ENCODE assay signal across 10 cellular contexts in the genomic region with DNA sequence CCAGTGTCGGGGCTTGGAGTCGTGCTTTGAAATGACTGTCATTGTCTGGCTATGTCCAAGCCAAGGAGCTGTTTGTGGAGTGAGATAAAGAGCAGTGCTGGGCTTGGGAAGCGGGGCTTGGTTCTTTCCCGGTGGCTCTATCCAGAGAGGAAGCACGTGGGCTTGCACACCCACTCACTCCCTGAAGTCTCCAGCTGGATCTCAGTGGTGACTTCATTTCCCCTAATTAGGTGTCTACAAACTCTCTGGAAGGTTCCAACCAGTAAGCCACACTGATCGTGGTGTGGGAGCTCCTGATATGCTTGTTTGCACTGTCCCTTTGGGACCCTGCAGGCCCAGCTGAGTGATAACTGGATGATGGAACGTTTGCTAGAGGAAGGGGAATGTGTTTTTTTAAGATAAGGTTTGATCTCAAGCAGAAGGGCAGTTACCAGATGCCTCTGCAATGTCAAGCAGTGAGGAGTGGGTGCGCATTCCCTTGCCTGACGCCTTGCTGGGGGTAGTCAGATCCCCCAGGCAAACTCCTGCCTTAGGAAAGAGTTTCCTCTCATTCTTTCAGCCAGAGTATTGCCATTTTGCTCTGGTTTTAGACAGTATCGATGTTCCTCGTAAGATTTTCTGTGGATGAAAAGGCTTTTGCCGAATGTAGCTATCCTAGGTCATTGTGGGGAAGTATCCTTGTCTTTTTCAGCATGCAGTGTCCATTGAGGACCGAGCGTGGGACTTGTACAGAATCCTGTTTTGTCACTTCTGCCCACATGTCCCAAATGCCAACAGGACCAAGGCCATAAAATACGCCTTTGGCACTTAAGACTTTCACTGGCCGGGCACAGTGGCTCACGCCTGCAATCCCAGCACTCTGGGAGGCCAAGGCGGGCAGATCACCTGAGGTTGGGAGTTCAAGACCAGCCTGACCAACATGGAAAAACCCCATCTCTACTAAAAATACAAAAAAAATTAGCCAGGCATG.
DNase-seq lines count a peak whose midpoint lies in the region; FAIRE-seq and TF ChIP-seq lines count a peak whose summit lies in the region.
"Had no signal": no experiment of that assay in that cellular context is flagged by ENCODE, and none has a peak within 500 bp of the region (broad histone marks: within the 10 kb centered on the region; RNA-seq: fewer than 3 reads in every experiment).

No MANE protein-coding gene starts in this region.

- TF ChIP-seq CTCF in AG09319 (IDR thresholded peaks at IDR 0.05; ENCODE audit: low read depth, low read length) (no peak), endothelial cell of umbilical vein (IDR thresholded peaks at IDR 0.05; ENCODE audit: extremely low read depth in 1 of 2, insufficient read depth in 1 of 2, low read depth in 1 of 2, low read length in 2 of 2) (no peak)

- peaks cover 4% of the 10 kb centered on the region in 2 experiments for H3K36me3 ChIP-seq in endothelial cell of umbilical vein (ENCODE audit: control insufficient read depth in 2 of 2, extremely low read depth in 1 of 2, insufficient read depth in 2 of 2, low read length in 2 of 2)

- FAIRE-seq in endothelial cell of umbilical vein (lab: Jason Lieb, UNC): peak; percentile 99
- FAIRE-seq in H54 (lab: Jason Lieb, UNC): no peak

- H3K27ac ChIP-seq in endothelial cell of umbilical vein (ENCODE audit: insufficient read depth, low read depth, low read length): peak overlapping the region; percentile 94
- H3K27ac ChIP-seq: HL-60, parathyroid adenoma had no signal

- H4K20me1 ChIP-seq in endothelial cell of umbilical vein (replicated peaks; ENCODE audit: control insufficient read depth, extremely low read depth, insufficient read depth, low read length): no peaks in the 10 kb centered on the region

- H2AFZ ChIP-seq in endothelial cell of umbilical vein (ENCODE audit: low read depth, low read length): no peak overlapping the region
- H2AFZ ChIP-seq: parathyroid adenoma had no signal

- H3K9me1 ChIP-seq in endothelial cell of umbilical vein (replicated peaks; ENCODE audit: control insufficient read depth, extremely low read depth, insufficient read depth, low read length): no peaks in the 10 kb centered on the region

- BruUV-seq in endothelial cell of umbilical vein (replicated peaks; lab: Mats Ljungman, UMichigan): TSS peak; percentile 91

- peaks cover 14% of the 10 kb centered on the region for H3K79me2 ChIP-seq in endothelial cell of umbilical vein (ENCODE audit: control insufficient read depth, insufficient read depth, low read length)
- H3K79me2 ChIP-seq: parathyroid adenoma had no signal

- no peaks in the 10 kb centered on the region for H3K9me3 ChIP-seq in endothelial cell of umbilical vein (replicated peaks; ENCODE audit: control insufficient read depth, insufficient read depth, low read length)

- H3K4me1 ChIP-seq in endothelial cell of umbilical vein (ENCODE audit: control insufficient read depth, extremely low read depth, insufficient read depth, low read length): peaks cover 42% of the 10 kb centered on the region
- H3K4me1 ChIP-seq: parathyroid adenoma had no signal

- no peak overlapping the region for H3K4me3 ChIP-seq in endothelial cell of umbilical vein (replicated peaks in 1 of 3; ENCODE audit: insufficient read depth in 1 of 3, low read depth in 1 of 3, low read length in 3 of 3)

- CTCF ChIA-PET in endothelial cell of umbilical vein (lab: Charles Lee): interaction anchor here (0.7 to 4.6 kb wide), 29 partner anchors 9 to 206 kb away, joined by 3 to 36 read pairs (median 5); a partner anchor contains a TSS

- TF ChIP-seq POLR2A in endothelial cell of umbilical vein (IDR thresholded peaks at IDR 0.05; ENCODE audit: low read depth, low read length) (peak; percentile 79), H54 (IDR thresholded peaks at IDR 0.05; ENCODE audit: low read depth, low read length) (no peak)

- H3K4me2 ChIP-seq in endothelial cell of umbilical vein (ENCODE audit: insufficient read depth, low read length): peak overlapping the region; percentile 29

- intact Hi-C loops in endothelial cell of umbilical vein (cut with micrococcal nuclease): loop anchor here (1.0 to 2.0 kb wide), 11 partner anchors 18 to 154 kb away; a partner anchor contains a TSS

- POLR2A ChIA-PET in endothelial cell of umbilical vein (lab: Charles Lee): interaction anchor here (0.8 to 2.6 kb wide), 12 partner anchors 15 to 1392 kb away, joined by 3 to 23 read pairs (median 4); a partner anchor contains a TSS

- dilution Hi-C loops in endothelial cell of umbilical vein (cut with MboI; ENCODE audit: extremely low pct_ligation_motif_present, low sequenced_read_pairs): no loop called here

- peak; percentile 39 for DNase-seq in AG09319 (ENCODE audit: extremely low read depth, low read depth)
- peak; percentile 90 for DNase-seq in OCI-M2 (lab: John Stamatoyannopoulos, UW; ENCODE audit: unreplicated experiment)
- DNase-seq in endothelial cell of umbilical vein (ENCODE audit: low read depth, low spot score): peak; percentile 99
- DNase-seq in myocyte (ENCODE audit: low read depth): peak; percentile 86
- DNase-seq in stimulated activated CD4-positive, alpha-beta T cell treated with anti-CD3 and anti-CD28 coated beads, Interleukin-4, amount 100 ng/mL, for 4 hours: no peak
- no peak for DNase-seq in activated CD4-positive, alpha-beta T cell treated with anti-CD3 and anti-CD28 coated beads, Interleukin-2, amount 50 U/mL, for 4 hours
- DNase-seq in NCI-H345 (lab: John Stamatoyannopoulos, UW): no peak
- no peak for DNase-seq in H54 (ENCODE audit: insufficient read length, low spot score)

- H3K9ac ChIP-seq in endothelial cell of umbilical vein (replicated peaks; ENCODE audit: extremely low read depth, insufficient read depth, low read length): peak overlapping the region; percentile 81
- H3K9ac ChIP-seq: parathyroid adenoma had no signal

- H3K27me3 ChIP-seq in endothelial cell of umbilical vein (ENCODE audit: control insufficient read depth in 2 of 2, insufficient read depth in 2 of 2, low read length in 2 of 2): no peaks in the 10 kb centered on the region

TF ChIP-seq in endothelial cell of umbilical vein, 7 proteins besides CTCF, POLR2A, EP300 and RAD21:
- TF ChIP-seq GATA2 (IDR thresholded peaks at IDR 0.05; ENCODE audit: insufficient read depth, insufficient read length, low read depth, low read length) (peak; percentile 97), POLR2AphosphoS5 (IDR thresholded peaks at IDR 0.05; ENCODE audit: insufficient read depth, low read depth, low read length) (peak; percentile 89), JUN (IDR thresholded peaks at IDR 0.05; ENCODE audit: borderline replicate concordance, insufficient read depth, insufficient read length, low read depth) (peak; percentile 85), EZH2 (IDR thresholded peaks at IDR 0.05; ENCODE audit: borderline replicate concordance, low read depth, low read length, severe bottlenecking) (no peak), MYC (IDR thresholded peaks at IDR 0.05; ENCODE audit: low read depth, low read length) (peak; percentile 79), FOS (IDR thresholded peaks at IDR 0.05; ENCODE audit: borderline replicate concordance, insufficient read depth, low read length) (peak; percentile 80)
- TF ChIP-seq, protein P1, sequence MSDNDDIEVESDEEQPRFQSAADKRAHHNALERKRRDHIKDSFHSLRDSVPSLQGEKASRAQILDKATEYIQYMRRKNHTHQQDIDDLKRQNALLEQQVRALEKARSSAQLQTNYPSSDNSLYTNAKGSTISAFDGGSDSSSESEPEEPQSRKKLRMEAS (IDR thresholded peaks at IDR 0.05; ENCODE audit: insufficient read depth, insufficient read length): peak; percentile 96
TF ChIP-seq in endothelial cell of umbilical vein: peak in this region for 6.

Comparison
In these comparisons a context has a peak if more than half of its experiments do, and no peak if none do; other contexts are left out.
1. DNase-seq: peak in AG09319 (single experiment), OCI-M2 (single experiment), endothelial cell of umbilical vein (single experiment) and myocyte (single experiment); none in stimulated activated CD4-positive, alpha-beta T cell treated with anti-CD3 and anti-CD28 coated beads, Interleukin-4, amount 100 ng/mL, for 4 hours (0 of 2), activated CD4-positive, alpha-beta T cell treated with anti-CD3 and anti-CD28 coated beads, Interleukin-2, amount 50 U/mL, for 4 hours (0 of 2), NCI-H345 (single experiment) and H54 (single experiment).